ENCODE assay signal across 8 cellular contexts in the genomic region with DNA sequence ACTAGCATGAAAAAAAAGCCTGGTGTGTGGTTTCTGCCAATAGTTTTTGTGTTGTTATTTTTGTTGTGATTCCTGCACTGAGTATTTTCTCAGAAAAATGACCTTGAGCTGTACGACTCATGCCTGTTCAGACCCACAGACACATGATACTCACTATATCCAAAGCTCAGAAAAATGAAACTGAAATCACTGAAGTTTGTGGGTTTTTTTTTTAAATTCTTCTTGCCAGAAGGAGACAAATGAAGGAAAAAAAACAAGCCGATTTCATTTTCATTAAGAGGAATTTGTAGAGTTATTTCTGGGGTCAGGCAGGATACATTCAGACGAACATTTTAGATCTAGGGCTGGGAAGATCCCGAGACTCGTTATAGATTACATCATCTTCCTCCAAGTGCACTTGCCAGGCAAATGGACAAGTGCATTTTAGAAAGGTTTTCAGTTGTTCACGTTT.
DNase-seq lines count a peak whose midpoint lies in the region; TF ChIP-seq lines count a peak whose summit lies in the region.

No MANE protein-coding gene starts in this region.

- DNase-seq in NCI-H2029 treated with DMSO at 0.1 percent for 48 hours (lab: John Stamatoyannopoulos, UW): peak; percentile 48
- DNase-seq in NCI-H2029 (lab: John Stamatoyannopoulos, UW): no peak
- DNase-seq in OCI-M1 (lab: John Stamatoyannopoulos, UW): peak; percentile 88
- DNase-seq in epithelial cell of prostate (ENCODE audit: low read depth, low spot score): no peak
- DNase-seq in smooth muscle cell of the brain vasculature (ENCODE audit: low read depth, low spot score): peak; percentile 24
- no peak for DNase-seq in NCI-H146 treated with DMSO at 0.1 percent for 48 hours (lab: John Stamatoyannopoulos, UW; ENCODE audit: unreplicated experiment)
- no peak for DNase-seq in GM13976 (ENCODE audit: low spot score)
- no peak for DNase-seq in ecto neural progenitor cell (ENCODE audit: low spot score)

- H3K27ac ChIP-seq in epithelial cell of prostate: peak overlapping the region; percentile 80

- no peak for TF ChIP-seq CTCF in GM13976 (IDR thresholded peaks at IDR 0.05; ENCODE audit: borderline replicate concordance, control extremely low read depth, extremely low read depth, insufficient read depth, missing control alignments)

- in situ Hi-C loops in GM13976 (cut with MboI; ENCODE audit: low sequenced_read_pairs, unreplicated experiment): loop anchor here (10.0 to 25.0 kb wide), 2 partner anchors 123 to 376 kb away; no protein-coding TSS in a partner anchor

Comparison
In these comparisons a context has a peak if more than half of its experiments do, and no peak if none do; other contexts are left out.
1. DNase-seq: peak in NCI-H2029 treated with DMSO at 0.1 percent for 48 hours (single experiment), OCI-M1 (single experiment) and smooth muscle cell of the brain vasculature (single experiment); none in NCI-H2029 (single experiment), epithelial cell of prostate (single experiment), NCI-H146 treated with DMSO at 0.1 percent for 48 hours (single experiment), GM13976 (single experiment) and ecto neural progenitor cell (single experiment).